Comparison of ENCODE assay signal across 23 cellular contexts in the genomic region with DNA sequence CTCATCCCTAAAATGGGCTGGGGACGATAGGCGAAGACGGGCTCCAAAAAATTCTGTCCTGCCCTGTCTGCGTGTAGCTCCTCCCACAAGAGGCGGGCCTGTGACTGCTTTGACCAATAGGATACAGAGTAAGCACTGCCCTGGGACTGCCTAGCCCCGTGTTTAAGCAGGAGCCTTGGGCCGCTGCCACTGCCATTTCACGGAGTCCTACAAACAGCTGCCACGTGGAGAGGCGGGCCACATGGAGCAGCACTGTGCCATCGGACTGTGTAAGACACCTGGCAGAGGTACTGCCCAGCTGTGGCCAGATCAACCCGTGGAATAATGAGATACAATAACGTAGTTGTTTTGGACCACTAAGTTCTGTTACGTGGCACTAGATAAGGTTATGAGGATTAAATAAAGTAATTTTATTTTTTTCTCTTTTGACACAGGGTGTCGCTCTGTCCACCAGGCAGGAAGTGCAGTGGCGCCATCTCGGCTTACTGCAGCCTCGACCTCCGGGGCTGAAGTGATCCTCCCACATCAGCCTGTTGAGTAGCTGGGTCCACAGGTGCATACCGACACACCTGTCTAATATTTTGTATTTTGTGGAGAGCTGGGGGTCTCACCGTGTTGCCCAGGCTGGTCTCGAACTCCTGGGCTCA.
A peak's percentile ranks its signal among the peaks of the same experiment; 100 is the strongest.
DNase-seq lines count a peak whose midpoint lies in the region; ATAC-seq and TF ChIP-seq lines count a peak whose summit lies in the region.
"Had no signal": no experiment of that assay in that cellular context is flagged by ENCODE, and none has a peak within 500 bp of the region (broad histone marks: within the 10 kb centered on the region; RNA-seq: fewer than 3 reads in every experiment).

No MANE protein-coding gene starts in this region.

- H2AFZ ChIP-seq in HCT116 (ENCODE audit: low read depth, low read length, poor library complexity, severe bottlenecking) (no peak overlapping the region), trophoblast cell (ENCODE audit: insufficient read depth, low read length, poor library complexity) (no peak overlapping the region)

- H3K4me3 ChIP-seq in BE2C (ENCODE audit: low read depth, low read length) (no peak overlapping the region), HCT116 (replicated peaks in 1 of 2; ENCODE audit: low read depth in 1 of 2, low read length in 2 of 2) (no peak overlapping the region), trophoblast cell (ENCODE audit: low read depth, low read length) (no peak overlapping the region), aorta (ENCODE audit: low read length in 2 of 2) (no peak overlapping the region)
- H3K4me3 ChIP-seq: cardiac muscle cell, skin epidermis had no signal

- H3K4me1 Mint-ChIP-seq in WTC11 (peaks cover 11% of the 10 kb centered on the region), HFFc6 (ENCODE audit: low read depth) (peaks cover 19% of the 10 kb centered on the region)

- no peaks in the 10 kb centered on the region for H3K9me2 ChIP-seq in HCT116 (ENCODE audit: insufficient read depth)

- no peak overlapping the region for H3K23ac ChIP-seq in trophoblast cell (ENCODE audit: low read length)

- no peak overlapping the region for H3K27ac ChIP-seq in HCT116 (ENCODE audit: low read depth, low read length)
- no peak overlapping the region for H3K27ac ChIP-seq in trophoblast cell (ENCODE audit: low read depth, low read length)
- no peak overlapping the region for H3K27ac ChIP-seq in aorta (ENCODE audit: low read depth in 1 of 2, low read length in 2 of 2)
- H3K27ac ChIP-seq: C4-2B, cardiac muscle cell, skin epidermis had no signal

- H3K9me3 ChIP-seq in BE2C, result no peaks in the 10 kb centered on the region
- no peaks in the 10 kb centered on the region for H3K9me3 ChIP-seq in HCT116 (ENCODE audit: control insufficient read depth in 1 of 2, insufficient read depth in 1 of 2, low read depth in 1 of 2, low read length in 2 of 2)
- H3K9me3 ChIP-seq in trophoblast cell (ENCODE audit: insufficient read depth, low read depth, low read length), result peaks cover 3% of the 10 kb centered on the region
- H3K9me3 ChIP-seq in aorta (ENCODE audit: control insufficient read depth, low read length), result no peaks in the 10 kb centered on the region

- no peak overlapping the region for H2BK5ac ChIP-seq in trophoblast cell (ENCODE audit: low read depth, low read length, poor library complexity)

- no peak overlapping the region for H3K4ac ChIP-seq in trophoblast cell (ENCODE audit: low read depth, low read length)

- TF ChIP-seq RAD21 in HCT116 (IDR thresholded peaks at IDR 0.05; ENCODE audit: low read depth), result no peak

- TF ChIP-seq CTCF in BE2C (IDR thresholded peaks at IDR 0.05; ENCODE audit: low read depth, low read length) (no peak), HCT116 (IDR thresholded peaks at IDR 0.05 in 2 of 3, conservative IDR thresholded peaks at IDR 0.05 in 1 of 3; ENCODE audit: borderline replicate concordance in 1 of 3, insufficient read depth in 1 of 3, low read depth in 2 of 3, low read length in 2 of 3) (no peak), WTC11 (IDR thresholded peaks at IDR 0.05) (no peak), HFFc6 (IDR thresholded peaks at IDR 0.05) (no peak)

- intact Hi-C loops in HCT116 (cut with micrococcal nuclease), result no loop called here
- intact Hi-C loops in aorta (cut with DNase I), result no loop called here

- H3K18ac ChIP-seq in trophoblast cell (ENCODE audit: low read length), result no peak overlapping the region

- H3K27ac Mint-ChIP-seq in WTC11, result no peak overlapping the region
- no peak overlapping the region for H3K27ac Mint-ChIP-seq in HFFc6
- H3K27ac Mint-ChIP-seq: activated T-cell treated with anti-CD3 and anti-CD28 coated beads, Interleukin-2, amount 50 U/mL, for 72 hours; dendritic cell treated with granulocyte-macrophage colony-stimulating factor and Interleukin-4, amounts not matched to agents 40 ng/mL and 50 ng/mL, for 4 days; IgD-negative memory B cell; progenitor cell of endocrine pancreas; T-cell had no signal

- H3K4me2 ChIP-seq in HCT116 (ENCODE audit: low read length) (no peak overlapping the region), trophoblast cell (ENCODE audit: low read length) (no peak overlapping the region)

- H2BK12ac ChIP-seq in trophoblast cell (ENCODE audit: low read length), result no peak overlapping the region

- POLR2A ChIA-PET in HCT116 (lab: Charles Lee) (no interaction called here), WTC11 (lab: Charles Lee) (no interaction called here)

- WGBS in trophoblast cell (ENCODE audit: extremely low coverage, insufficient coverage, insufficient read length), result no CpG with 5 or more reads among the region's 22 CpGs
- 93 to 94% methylated on average over 22 of the region's 22 CpGs for WGBS in aorta, 2 donors

- H3K36me3 Mint-ChIP-seq in WTC11 (no peaks in the 10 kb centered on the region; the same call in 1 of the 2 replicates), HFFc6 (ENCODE audit: low read depth) (no peaks in the 10 kb centered on the region)
- H3K36me3 Mint-ChIP-seq: IgD-negative memory B cell, T-cell had no signal

- peak; percentile 87 for ATAC-seq in HCT116
- peak; percentile 93 for ATAC-seq in WTC11
- ATAC-seq in aorta (ENCODE audit: low FRiP score), result no peak
- ATAC-seq: T-cell had no signal

- no peaks in the 10 kb centered on the region; the same call in 1 of the 2 replicates for H3K4me1 ChIP-seq in BE2C
- H3K4me1 ChIP-seq in HCT116 (ENCODE audit: control insufficient read depth in 1 of 2, insufficient read depth in 2 of 2, low read length in 2 of 2), result no peaks in the 10 kb centered on the region
- peaks cover 2 to 4% of the 10 kb centered on the region in 2 experiments for H3K4me1 ChIP-seq in trophoblast cell (ENCODE audit: control insufficient read depth in 1 of 2, insufficient read depth in 2 of 2, low read length in 2 of 2)
- no peaks in the 10 kb centered on the region for H3K4me1 ChIP-seq in aorta (ENCODE audit: control insufficient read depth in 1 of 2, insufficient read depth in 2 of 2, low read length in 2 of 2)

- no peaks in the 10 kb centered on the region for H3K9me3 Mint-ChIP-seq in WTC11
- H3K9me3 Mint-ChIP-seq in HFFc6, result no peaks in the 10 kb centered on the region
- H3K9me3 Mint-ChIP-seq: activated T-cell treated with anti-CD3 and anti-CD28 coated beads, Interleukin-2, amount 50 U/mL, for 72 hours; dendritic cell treated with granulocyte-macrophage colony-stimulating factor and Interleukin-4, amounts not matched to agents 40 ng/mL and 50 ng/mL, for 4 days; IgD-negative memory B cell; T-cell had no signal

- DNase-seq in BE2C, result peak; percentile 24
- DNase-seq in HCT116 (ENCODE audit: low read depth, low spot score), result no peak
- DNase-seq in WTC11 (ENCODE audit: low spot score), result peak; percentile 53
- DNase-seq in trophoblast cell, result peak; percentile 21 to 40
- DNase-seq in aorta, result no peak
- no peak for DNase-seq in SW480 (ENCODE audit: low spot score)
- no peak for DNase-seq in HFFc6
- DNase-seq: activated naive CD4-positive, alpha-beta T cell treated with anti-CD3 and anti-CD28 coated beads, Interleukin-2, amount 50 U/mL, for 16 hours; activated T-cell treated with anti-CD3 and anti-CD28 coated beads, Interleukin-2, amount 50 U/mL, for 72 hours; amygdala; EL; kidney glomerular epithelial cell; NCI-H1105; NCI-H2081 treated with DMSO at 0.1 percent for 48 hours; NCI-H345; NCI-H82; T-cell had no signal

- RAD21 ChIA-PET in HCT116 (lab: Charles Lee; ENCODE audit: low non-redundant PET in 1 of 2, low total read pairs in 2 of 2, uncharacterized antibody in 2 of 2, unreplicated experiment in 2 of 2), result no interaction called here

- TF ChIP-seq POLR2A in HCT116 (IDR thresholded peaks at IDR 0.05; ENCODE audit: borderline replicate concordance, extremely low read depth, insufficient read depth, insufficient read length), result no peak

- no peak overlapping the region for H2AK5ac ChIP-seq in trophoblast cell (ENCODE audit: low read length)

- H3K27me3 ChIP-seq in BE2C (no peaks in the 10 kb centered on the region), HCT116 (ENCODE audit: insufficient read depth, low read length) (no peaks in the 10 kb centered on the region), trophoblast cell (ENCODE audit: insufficient read depth, low read length) (no peaks in the 10 kb centered on the region), aorta (ENCODE audit: control insufficient read depth in 1 of 2, insufficient read depth in 2 of 2, low read length in 1 of 2) (no peaks in the 10 kb centered on the region)
- H3K27me3 ChIP-seq: cardiac muscle cell had no signal

- no peak overlapping the region for H4K8ac ChIP-seq in trophoblast cell (ENCODE audit: low read depth, low read length)

- H3K9ac ChIP-seq in HCT116 (ENCODE audit: low read length) (no peak overlapping the region), trophoblast cell (ENCODE audit: low read length) (no peak overlapping the region)

- H3K4me3 Mint-ChIP-seq in WTC11 (no peak overlapping the region), HFFc6 (no peak overlapping the region)
- H3K4me3 Mint-ChIP-seq: activated T-cell treated with anti-CD3 and anti-CD28 coated beads, Interleukin-2, amount 50 U/mL, for 72 hours; dendritic cell treated with granulocyte-macrophage colony-stimulating factor and Interleukin-4, amounts not matched to agents 40 ng/mL and 50 ng/mL, for 4 days; T-cell had no signal

- H3K79me1 ChIP-seq in trophoblast cell (ENCODE audit: low read length), result no peaks in the 10 kb centered on the region

- H4K12ac ChIP-seq in trophoblast cell (ENCODE audit: low read depth, low read length), result no peak overlapping the region

- H4K91ac ChIP-seq in trophoblast cell (ENCODE audit: low read depth, low read length), result no peak overlapping the region

- H2BK120ac ChIP-seq in trophoblast cell (ENCODE audit: insufficient read depth, low read length, poor library complexity), result no peak overlapping the region

- H3K36me3 ChIP-seq in BE2C (no peaks in the 10 kb centered on the region), HCT116 (ENCODE audit: control insufficient read depth in 1 of 2, insufficient read depth in 2 of 2, low read length in 2 of 2) (no peaks in the 10 kb centered on the region; a peak in 2 of 4 replicates), trophoblast cell (ENCODE audit: control insufficient read depth in 1 of 2, insufficient read depth in 2 of 2, low read length in 2 of 2) (peaks cover 0 to 4% of the 10 kb centered on the region in 2 experiments), aorta (ENCODE audit: control insufficient read depth in 1 of 2, insufficient read depth in 2 of 2, low read length in 1 of 2) (no peaks in the 10 kb centered on the region)
- H3K36me3 ChIP-seq: cardiac muscle cell had no signal

- H3K14ac ChIP-seq in trophoblast cell (ENCODE audit: low read length), result no peak overlapping the region

- no peaks in the 10 kb centered on the region for H3K27me3 Mint-ChIP-seq in WTC11 (ENCODE audit: low read depth)
- no peaks in the 10 kb centered on the region for H3K27me3 Mint-ChIP-seq in HFFc6 (ENCODE audit: insufficient read depth)
- H3K27me3 Mint-ChIP-seq: IgD-negative memory B cell, T-cell had no signal

- H3K79me2 ChIP-seq in HCT116 (ENCODE audit: insufficient read depth, low read length) (no peaks in the 10 kb centered on the region), trophoblast cell (ENCODE audit: control insufficient read depth, insufficient read depth, low read length, poor library complexity) (no peaks in the 10 kb centered on the region)

- BruUV-seq in HCT116 (replicated peaks; lab: Mats Ljungman, UMichigan), result no TSS peak

- CTCF ChIA-PET in HCT116 (lab: Charles Lee) (no interaction called here), WTC11 (lab: Charles Lee) (interaction anchor here (0.6 kb wide), 1 partner anchor 140 kb away, joined by 3 read pairs; no protein-coding TSS in a partner anchor)

- H4K20me1 ChIP-seq in HCT116 (ENCODE audit: insufficient read depth), result no peaks in the 10 kb centered on the region

Comparison
In these comparisons a context has a peak if more than half of its experiments do, and no peak if none do; other contexts are left out.
1. DNase-seq: peak in BE2C (single experiment), WTC11 (single experiment) and trophoblast cell (2 of 2); none in HCT116 (single experiment), aorta (0 of 2), SW480 (single experiment) and HFFc6 (single experiment).